ENCODE assay signal across 30 cellular contexts in the genomic region with DNA sequence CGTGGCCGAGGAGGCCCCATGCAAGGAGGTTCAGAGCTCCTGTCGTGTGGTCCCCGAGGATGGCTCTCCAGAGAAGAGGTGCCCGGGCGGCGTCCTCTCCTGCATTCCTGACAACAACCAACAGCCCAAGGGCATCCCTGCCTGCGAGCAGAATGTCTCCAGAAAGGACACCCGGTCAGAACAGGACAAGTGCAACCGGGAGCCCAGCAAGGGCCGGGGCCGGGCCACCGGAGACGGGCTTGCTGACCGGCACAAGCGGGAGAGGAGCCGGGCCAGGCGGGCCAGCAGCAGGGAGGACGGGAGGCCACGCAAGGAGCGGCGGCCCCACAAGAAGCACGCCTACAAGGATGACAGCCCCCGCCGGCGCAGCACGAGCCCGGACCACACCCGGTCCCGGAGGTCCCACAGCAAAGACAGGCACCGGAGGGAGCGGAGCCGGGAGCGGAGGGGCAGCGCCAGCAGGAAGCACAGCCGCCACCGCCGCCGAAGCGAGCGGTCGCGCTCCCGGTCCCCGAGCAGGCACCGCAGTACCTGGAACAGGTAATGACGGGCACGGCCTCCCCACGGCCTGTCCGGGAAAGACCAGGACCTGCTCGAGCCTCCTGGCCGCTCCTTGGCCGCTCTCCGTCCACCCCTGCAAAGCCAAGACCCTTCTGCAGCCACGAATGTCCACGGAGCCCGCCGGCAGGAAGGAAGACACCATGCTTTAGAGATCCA. TPM values are rescaled to one million over a fixed set of nuclear protein-coding genes. Genes with fewer than 3 reads are reported as not detected.
DNase-seq lines count a peak whose midpoint lies in the region; ATAC-seq, FAIRE-seq and TF ChIP-seq lines count a peak whose summit lies in the region.
"Had no signal": no experiment of that assay in that cellular context is flagged by ENCODE, and none has a peak within 500 bp of the region (broad histone marks: within the 10 kb centered on the region; RNA-seq: fewer than 3 reads in every experiment).

No MANE protein-coding gene starts in this region.

- H2AFZ ChIP-seq in GM12878 (ENCODE audit: control insufficient read depth, low read depth, low read length) = no peak overlapping the region
- H2AFZ ChIP-seq: parathyroid adenoma had no signal

- no peak overlapping the region for H3K4me2 ChIP-seq in GM12878 (ENCODE audit: control insufficient read depth, insufficient read depth)
- H3K4me2 ChIP-seq: smooth muscle cell had no signal

- TF ChIP-seq RAD21 in GM12878 (IDR thresholded peaks at IDR 0.05; ENCODE audit: insufficient read depth, low read depth, low read length) = no peak

- no peak for ATAC-seq in activated naive CD8-positive, alpha-beta T cell treated with anti-CD3 and anti-CD28 coated beads, Interleukin-2, amount 10 ng/mL, durations not matched to agents 7 days and 5 days (ENCODE audit: low read depth)
- no peak for ATAC-seq in GM12878
- ATAC-seq in lower lobe of right lung = no peak

- H3K36me3 ChIP-seq in GM12878 (ENCODE audit: control insufficient read depth in 2 of 2, insufficient read depth in 2 of 2, low read length in 1 of 2) = peaks cover 21 to 58% of the 10 kb centered on the region in 2 experiments
- peaks cover 70% of the 10 kb centered on the region for H3K36me3 ChIP-seq in lower lobe of right lung

- in situ Hi-C loops in GM12878 (cut with MboI) = no loop called here
- in situ Hi-C loops in GM13976 (cut with MboI; ENCODE audit: low sequenced_read_pairs, unreplicated experiment) = no loop called here

- H3K4me1 ChIP-seq in GM12878 (ENCODE audit: control insufficient read depth, insufficient read depth, low read length) (no peaks in the 10 kb centered on the region), lower lobe of right lung (no peaks in the 10 kb centered on the region)
- H3K4me1 ChIP-seq: parathyroid adenoma, right atrium auricular region had no signal

- CTCF ChIA-PET in GM12878 (lab: Yijun Ruan, JAX) = no interaction called here

- no peak overlapping the region for H3K4me3 ChIP-seq in GM12878
- no peak overlapping the region for H3K4me3 ChIP-seq in lower lobe of right lung
- H3K4me3 ChIP-seq: MG63, right atrium auricular region, SK-N-MC, smooth muscle cell had no signal

- intact Hi-C loops in GM12878 (cut with micrococcal nuclease; ENCODE audit: unreplicated experiment) = no loop called here
- intact Hi-C loops in lower lobe of right lung (cut with DNase I) = no loop called here

- H3K4me3 Mint-ChIP-seq in activated naive CD8-positive, alpha-beta T cell treated with anti-CD3 and anti-CD28 coated beads, Interleukin-2, amount 10 ng/mL, durations not matched to agents 7 days and 5 days = no peak overlapping the region
- H3K4me3 Mint-ChIP-seq in activated naive CD8-positive, alpha-beta T cell treated with anti-CD3 and anti-CD28 coated beads for 36 hours = no peak overlapping the region
- H3K4me3 Mint-ChIP-seq in type B pancreatic cell = no peak overlapping the region
- H3K4me3 Mint-ChIP-seq: nephron progenitor cell had no signal

- H3K9me3 ChIP-seq in GM12878 (replicated peaks; ENCODE audit: control insufficient read depth, insufficient read depth, low read length) (no peaks in the 10 kb centered on the region; the same call in 2 of the 3 replicates), lower lobe of right lung (peaks cover 8% of the 10 kb centered on the region)
- H3K9me3 ChIP-seq: right atrium auricular region had no signal

- peaks cover 2% of the 10 kb centered on the region for H3K4me1 Mint-ChIP-seq in activated naive CD8-positive, alpha-beta T cell treated with anti-CD3 and anti-CD28 coated beads, Interleukin-2, amount 10 ng/mL, durations not matched to agents 7 days and 5 days
- no peaks in the 10 kb centered on the region for H3K4me1 Mint-ChIP-seq in activated naive CD8-positive, alpha-beta T cell treated with anti-CD3 and anti-CD28 coated beads for 36 hours
- no peaks in the 10 kb centered on the region for H3K4me1 Mint-ChIP-seq in type B pancreatic cell (ENCODE audit: unreplicated experiment)

- H3K27me3 ChIP-seq in GM12878 (replicated peaks in 1 of 2; ENCODE audit: control insufficient read depth in 2 of 2, insufficient read depth in 2 of 2, low read length in 1 of 2) (no peaks in the 10 kb centered on the region), lower lobe of right lung (ENCODE audit: low read depth) (no peaks in the 10 kb centered on the region)
- H3K27me3 ChIP-seq: brain microvascular endothelial cell, MG63, right atrium auricular region had no signal

- RAD21 ChIA-PET in GM12878 (lab: Charles Lee; ENCODE audit: unreplicated experiment) = no interaction called here

- H3K36me3 Mint-ChIP-seq in activated naive CD8-positive, alpha-beta T cell treated with anti-CD3 and anti-CD28 coated beads, Interleukin-2, amount 10 ng/mL, durations not matched to agents 7 days and 5 days = peaks cover 37% of the 10 kb centered on the region
- peaks cover 45% of the 10 kb centered on the region for H3K36me3 Mint-ChIP-seq in activated naive CD8-positive, alpha-beta T cell treated with anti-CD3 and anti-CD28 coated beads for 36 hours
- H3K36me3 Mint-ChIP-seq in type B pancreatic cell = peaks cover 26% of the 10 kb centered on the region

- 98% methylated on average over 51 of the region's 58 CpGs for WGBS in GM12878 (ENCODE audit: insufficient coverage, insufficient replicate concordance, low lambda C conversion rate, missing lambda C conversion rate)

- H3K27me3 Mint-ChIP-seq in activated naive CD8-positive, alpha-beta T cell treated with anti-CD3 and anti-CD28 coated beads, Interleukin-2, amount 10 ng/mL, durations not matched to agents 7 days and 5 days = no peaks in the 10 kb centered on the region
- no peaks in the 10 kb centered on the region for H3K27me3 Mint-ChIP-seq in activated naive CD8-positive, alpha-beta T cell treated with anti-CD3 and anti-CD28 coated beads for 36 hours
- H3K27me3 Mint-ChIP-seq in type B pancreatic cell = no peaks in the 10 kb centered on the region

- TF ChIP-seq EP300 in GM12878 (IDR thresholded peaks at IDR 0.05; ENCODE audit: borderline replicate concordance in 1 of 2, control insufficient read depth in 1 of 2, low read depth in 2 of 2, low read length in 2 of 2) = no peak

- H3K9ac ChIP-seq in GM12878 (ENCODE audit: control insufficient read depth, insufficient read depth, low read length) = no peak overlapping the region
- H3K9ac ChIP-seq: parathyroid adenoma had no signal

- peaks cover 3% of the 10 kb centered on the region for H3K79me2 ChIP-seq in GM12878 (ENCODE audit: control insufficient read depth, insufficient read depth, low read length)
- H3K79me2 ChIP-seq: parathyroid adenoma had no signal

- SMC1A ChIA-PET in GM12878 (lab: Charles Lee; ENCODE audit: uncharacterized antibody, unreplicated experiment) = no interaction called here

- no peaks in the 10 kb centered on the region for H3K9me3 Mint-ChIP-seq in activated naive CD8-positive, alpha-beta T cell treated with anti-CD3 and anti-CD28 coated beads, Interleukin-2, amount 10 ng/mL, durations not matched to agents 7 days and 5 days
- H3K9me3 Mint-ChIP-seq in activated naive CD8-positive, alpha-beta T cell treated with anti-CD3 and anti-CD28 coated beads for 36 hours = no peaks in the 10 kb centered on the region
- no peaks in the 10 kb centered on the region for H3K9me3 Mint-ChIP-seq in type B pancreatic cell
- H3K9me3 Mint-ChIP-seq: nephron progenitor cell had no signal

- no peaks in the 10 kb centered on the region; the same call in 1 of the 2 replicates for H4K20me1 ChIP-seq in GM12878 (ENCODE audit: control insufficient read depth, insufficient read depth)

- no TSS peak for BruUV-seq in GM12878 (replicated peaks; lab: Mats Ljungman, UMichigan)

- H3K27ac Mint-ChIP-seq in activated naive CD8-positive, alpha-beta T cell treated with anti-CD3 and anti-CD28 coated beads, Interleukin-2, amount 10 ng/mL, durations not matched to agents 7 days and 5 days = no peak overlapping the region
- H3K27ac Mint-ChIP-seq in activated naive CD8-positive, alpha-beta T cell treated with anti-CD3 and anti-CD28 coated beads for 36 hours = no peak overlapping the region
- H3K27ac Mint-ChIP-seq in type B pancreatic cell = no peak overlapping the region

- no peak for TF ChIP-seq CTCF in GM12878 (IDR thresholded peaks at IDR 0.05 in 2 of 3, conservative IDR thresholded peaks at IDR 0.05 in 1 of 3; ENCODE audit: control insufficient read depth in 2 of 3, extremely low read depth in 1 of 3, insufficient read depth in 1 of 3, low read depth in 3 of 3, low read length in 3 of 3)
- TF ChIP-seq CTCF in lower lobe of right lung (IDR thresholded peaks at IDR 0.05) = no peak
- no peak for TF ChIP-seq CTCF in type B pancreatic cell (conservative IDR thresholded peaks at IDR 0.05)
- no peak for TF ChIP-seq CTCF in GM13976 (IDR thresholded peaks at IDR 0.05; ENCODE audit: borderline replicate concordance, control extremely low read depth, extremely low read depth, insufficient read depth, missing control alignments)

- no peak for FAIRE-seq in GM12878 (lab: Jason Lieb, UNC)
- FAIRE-seq: colon, keratinocyte had no signal

- H3K27ac ChIP-seq in GM12878 (ENCODE audit: control insufficient read depth, insufficient read depth) (no peak overlapping the region), lower lobe of right lung (no peak overlapping the region)
- H3K27ac ChIP-seq: brain microvascular endothelial cell, parathyroid adenoma, right atrium auricular region, SK-N-MC, VCaP had no signal

- POLR2A ChIA-PET in activated naive CD8-positive, alpha-beta T cell treated with anti-CD3 and anti-CD28 coated beads, Interleukin-2, amount 10 ng/mL, durations not matched to agents 7 days and 5 days (lab: Charles Lee) = no interaction called here
- POLR2A ChIA-PET in GM12878 (lab: Charles Lee) = no interaction called here

- DNase-seq in activated naive CD8-positive, alpha-beta T cell treated with anti-CD3 and anti-CD28 coated beads, Interleukin-2, amount 10 ng/mL, durations not matched to agents 7 days and 5 days = peak; percentile 21
- DNase-seq in activated naive CD8-positive, alpha-beta T cell treated with anti-CD3 and anti-CD28 coated beads for 36 hours = no peak
- no peak for DNase-seq in GM12878 (ENCODE audit: low read depth, low spot score)
- DNase-seq in lower lobe of right lung = peak; percentile 38
- peak; percentile 62 for DNase-seq in type B pancreatic cell (ENCODE audit: extremely low spot score, unreplicated experiment)
- no peak for DNase-seq in GM13976 (ENCODE audit: low spot score)
- DNase-seq in medulla oblongata (ENCODE audit: extremely low spot score) = no peak
- DNase-seq: amniotic stem cell; brain microvascular endothelial cell; C1 segment of cervical spinal cord; DMS79 treated with DMSO at 0.1 percent for 48 hours; effector CD4-positive, alpha-beta T cell; KG1; MG63; NCI-H1417; NCI-H2081 treated with DMSO at 0.1 percent for 48 hours; NCI-H345; NCI-H774; nephron progenitor cell; RPMI8226; T-helper 9 cell had no signal

- TF ChIP-seq POLR2A in GM12878 (IDR thresholded peaks at IDR 0.05; ENCODE audit: low read depth, low read length) = peak; percentile 12; the same call in 1 of the 2 replicates

RNA-seq across cellular contexts. Expression of gene AKAP17A, which starts 9.8 kb away (rescaled TPM):
- total RNA-seq in activated naive CD8-positive, alpha-beta T cell treated with anti-CD3 and anti-CD28 coated beads, Interleukin-2, amount 10 ng/mL, durations not matched to agents 7 days and 5 days = 10 to 100 TPM; 87.8 to 88.1 TPM
- 10 to 100 TPM; 48.2 to 49.2 TPM for total RNA-seq in activated naive CD8-positive, alpha-beta T cell treated with anti-CD3 and anti-CD28 coated beads for 36 hours
- total RNA-seq in GM12878 (2013; cell fraction: nucleolus; rRNA removed) = 96.4 and 115 TPM in 2 replicates
- total RNA-seq in GM12878 (2014; rRNA removed) (42.8 and 47.0 TPM in 2 replicates), GM12878 (2014; rRNA removed; fragmentation: Illumina TruSeq; extraction: Trizol) (14.3 and 16.1 TPM in 2 replicates), GM12878 (2021) (48.7 and 53.9 TPM in 2 replicates), lower lobe of right lung (39.8 TPM), type B pancreatic cell (ENCODE audit: low replicate concordance) (49.8 and 53.0 TPM in 2 replicates)
- polyA plus RNA-seq in GM12878 (2011; ENCODE audit: low read depth) = 17.3 TPM
- polyA plus RNA-seq in GM12878 (2011; rRNA removed) (16.4 and 24.7 TPM in 2 replicates), GM12878 (2014; fragmentation: Illumina TruSeq; extraction: Trizol) (9.0 and 17.1 TPM in 2 replicates), GM12878 (2014; fragmentation: Nextera tagmentation; extraction: Ambion mirVana) (1 to 10 TPM; 3.0 to 5.6 TPM), GM12878 (2014; rRNA removed) (55.8 and 64.2 TPM in 2 replicates), GM12878 (2016; fragmentation: Nextera tagmentation; extraction: Ambion mirVana) (10 to 100 TPM; 26.3 to 42.6 TPM)
- polyA plus RNA-seq in GM12878 (2011; cell fraction: cytosol; rRNA removed) = 30.4 and 40.9 TPM in 2 replicates
- polyA plus RNA-seq in GM12878 (2011; cell fraction: nucleus; rRNA removed) = 366 and 371 TPM in 2 replicates
- polyA plus RNA-seq in GM12878 (2012) = 53.8 and 67.0 TPM in 2 replicates
- 4.9 and 9.4 TPM in 2 replicates for polyA minus RNA-seq in GM12878 (2011; rRNA and poly(A)+ RNA removed)
- polyA minus RNA-seq in GM12878 (2011; cell fraction: cytosol; rRNA and poly(A)+ RNA removed) = 7.1 and 7.6 TPM in 2 replicates
- 19.7 and 26.1 TPM in 2 replicates for polyA minus RNA-seq in GM12878 (2011; cell fraction: nucleus; rRNA and poly(A)+ RNA removed)

RNA-seq across cellular contexts. Expression of gene ASMT, which starts 13.7 kb away (rescaled TPM):
- not detected for total RNA-seq in activated naive CD8-positive, alpha-beta T cell treated with anti-CD3 and anti-CD28 coated beads, Interleukin-2, amount 10 ng/mL, durations not matched to agents 7 days and 5 days
- under 1 TPM in 1 of 2 experiments, not detected in 1; 0.54 TPM for total RNA-seq in activated naive CD8-positive, alpha-beta T cell treated with anti-CD3 and anti-CD28 coated beads for 36 hours
- not detected in 2 replicates for total RNA-seq in GM12878 (2013; cell fraction: nucleolus; rRNA removed)
- not detected in 2 replicates for total RNA-seq in GM12878 (2014; rRNA removed)
- not detected in 2 replicates for total RNA-seq in GM12878 (2014; rRNA removed; fragmentation: Illumina TruSeq; extraction: Trizol)
- total RNA-seq in GM12878 (2021) = not detected in 2 replicates
- polyA plus RNA-seq in GM12878 (2011; ENCODE audit: low read depth) = 0.77 TPM
- not detected in 2 replicates for polyA plus RNA-seq in GM12878 (2011; rRNA removed)
- 0.10 and 0.20 TPM in 2 replicates for polyA plus RNA-seq in GM12878 (2011; cell fraction: cytosol; rRNA removed)
- 0.18 TPM in 1 of 2 replicates, not detected in the other for polyA plus RNA-seq in GM12878 (2011; cell fraction: nucleus; rRNA removed)
- polyA plus RNA-seq in GM12878 (2012) = 0.45 and 1.1 TPM in 2 replicates
- 0.29 TPM in 1 of 2 replicates, not detected in the other for polyA plus RNA-seq in GM12878 (2014; fragmentation: Illumina TruSeq; extraction: Trizol)
- under 1 TPM in 1 of 2 experiments, not detected in 1; 0.18 TPM for polyA plus RNA-seq in GM12878 (2014; fragmentation: Nextera tagmentation; extraction: Ambion mirVana)
- polyA plus RNA-seq in GM12878 (2014; rRNA removed) = 0.09 TPM in 1 of 2 replicates, not detected in the other
- not detected for polyA plus RNA-seq in GM12878 (2016; fragmentation: Nextera tagmentation; extraction: Ambion mirVana)
- polyA minus RNA-seq in GM12878 (2011; rRNA and poly(A)+ RNA removed) = not detected in 2 replicates
- polyA minus RNA-seq in GM12878 (2011; cell fraction: cytosol; rRNA and poly(A)+ RNA removed) = not detected in 2 replicates
- polyA minus RNA-seq in GM12878 (2011; cell fraction: nucleus; rRNA and poly(A)+ RNA removed) = not detected in 2 replicates
- not detected for total RNA-seq in lower lobe of right lung
- total RNA-seq in type B pancreatic cell (ENCODE audit: low replicate concordance) = not detected in 2 replicates
- total RNA-seq: glomerular endothelial cell, lung microvascular endothelial cell, right atrium auricular region, smooth muscle cell had no signal
- polyA plus RNA-seq: keratinocyte had no signal

Comparison
In these comparisons a context has a peak if more than half of its experiments do, and no peak if none do; other contexts are left out.
1. DNase-seq: peak in activated naive CD8-positive, alpha-beta T cell treated with anti-CD3 and anti-CD28 coated beads, Interleukin-2, amount 10 ng/mL, durations not matched to agents 7 days and 5 days (single experiment), lower lobe of right lung (single experiment) and type B pancreatic cell (single experiment); none in activated naive CD8-positive, alpha-beta T cell treated with anti-CD3 and anti-CD28 coated beads for 36 hours (single experiment), GM12878 (single experiment), GM13976 (single experiment) and medulla oblongata (single experiment).